9 cellular contexts compared by ENCODE assay signal in genomic region chr2:8582850-8583399, GRCh38.
DNase-seq lines count a peak whose midpoint lies in the region; ATAC-seq and TF ChIP-seq lines count a peak whose summit lies in the region.
"Had no signal": no experiment of that assay in that cellular context is flagged by ENCODE, and none has a peak within 500 bp of the region (broad histone marks: within the 10 kb centered on the region; RNA-seq: fewer than 3 reads in every experiment).

No MANE protein-coding gene starts in this region.

- no peaks in the 10 kb centered on the region for H3K36me3 Mint-ChIP-seq in activated CD4-positive, alpha-beta T cell treated with anti-CD3 and anti-CD28 coated beads, Interleukin-2, amount 10 ng/mL, durations not matched to agents 7 days and 5 days (ENCODE audit: low read depth)
- H3K36me3 Mint-ChIP-seq in chondrocyte (ENCODE audit: low read depth), result no peaks in the 10 kb centered on the region

- CTCF ChIA-PET in activated CD4-positive, alpha-beta T cell treated with anti-CD3 and anti-CD28 coated beads, Interleukin-2, amount 10 ng/mL, durations not matched to agents 7 days and 5 days (lab: Charles Lee), result interaction anchor here (1.2 kb wide), 1 partner anchor 9 kb away, joined by 3 read pairs; no protein-coding TSS in a partner anchor

- H3K9me3 ChIP-seq in muscle layer of colon (ENCODE audit: low read length) (no peaks in the 10 kb centered on the region), tibial artery (no peaks in the 10 kb centered on the region)

- intact Hi-C loops in tibial artery (cut with DNase I; ENCODE audit: low total_unique reads), result no loop called here

- peaks cover 37% of the 10 kb centered on the region for H3K4me1 Mint-ChIP-seq in activated CD4-positive, alpha-beta T cell treated with anti-CD3 and anti-CD28 coated beads, Interleukin-2, amount 10 ng/mL, durations not matched to agents 7 days and 5 days
- peaks cover 4% of the 10 kb centered on the region for H3K4me1 Mint-ChIP-seq in chondrocyte (ENCODE audit: low read depth)

- TF ChIP-seq CTCF in chondrocyte (IDR thresholded peaks at IDR 0.05) (no peak), tibial artery (IDR thresholded peaks at IDR 0.05) (no peak)

- H3K27me3 ChIP-seq in muscle layer of colon (ENCODE audit: control insufficient read depth in 1 of 2, insufficient read depth in 2 of 2, low read length in 2 of 2) (no peaks in the 10 kb centered on the region), tibial artery (no peaks in the 10 kb centered on the region)

- ATAC-seq in GM18520 (IDR thresholded peaks at IDR 0.05; ENCODE audit: unreplicated experiment), result no peak
- no peak for ATAC-seq in GM21619 (IDR thresholded peaks at IDR 0.05; ENCODE audit: unreplicated experiment)

- no peak overlapping the region for H3K4me3 Mint-ChIP-seq in activated CD4-positive, alpha-beta T cell treated with anti-CD3 and anti-CD28 coated beads, Interleukin-2, amount 10 ng/mL, durations not matched to agents 7 days and 5 days
- no peak overlapping the region for H3K4me3 Mint-ChIP-seq in chondrocyte (ENCODE audit: unreplicated experiment)

- no peaks in the 10 kb centered on the region for H3K9me3 Mint-ChIP-seq in activated CD4-positive, alpha-beta T cell treated with anti-CD3 and anti-CD28 coated beads, Interleukin-2, amount 10 ng/mL, durations not matched to agents 7 days and 5 days
- no peaks in the 10 kb centered on the region for H3K9me3 Mint-ChIP-seq in chondrocyte (ENCODE audit: low read depth)

- H3K27ac ChIP-seq in muscle layer of colon (ENCODE audit: low read depth, low read length) (peak overlapping the region; percentile 7), tibial artery (peak overlapping the region; percentile 45 to 61)

- peaks cover 5% of the 10 kb centered on the region for H3K4me1 ChIP-seq in muscle layer of colon (ENCODE audit: insufficient read depth, low read length)
- peaks cover 0 to 17% (median 12%) of the 10 kb centered on the region in 4 donors for H3K4me1 ChIP-seq in tibial artery

- peaks cover 2% of the 10 kb centered on the region for H3K27me3 Mint-ChIP-seq in activated CD4-positive, alpha-beta T cell treated with anti-CD3 and anti-CD28 coated beads, Interleukin-2, amount 10 ng/mL, durations not matched to agents 7 days and 5 days
- H3K27me3 Mint-ChIP-seq in chondrocyte (ENCODE audit: low read depth), result peaks cover 6% of the 10 kb centered on the region

- H3K36me3 ChIP-seq in muscle layer of colon (ENCODE audit: insufficient read depth, low read length), result no peaks in the 10 kb centered on the region
- H3K36me3 ChIP-seq in tibial artery, result no peaks in the 10 kb centered on the region

- H3K9ac ChIP-seq in muscle layer of colon (ENCODE audit: low read length), result no peak overlapping the region

- no peak for DNase-seq in activated CD4-positive, alpha-beta T cell treated with anti-CD3 and anti-CD28 coated beads, Interleukin-2, amount 10 ng/mL, durations not matched to agents 7 days and 5 days
- no peak for DNase-seq in activated CD4-positive, alpha-beta T cell treated with anti-CD3 and anti-CD28 coated beads for 1 hour
- peak; percentile 86 for DNase-seq in chondrocyte (ENCODE audit: low spot score)
- no peak for DNase-seq in tibial artery
- DNase-seq in NOMO-1 treated with DMSO at 0.1 percent for 48 hours (lab: John Stamatoyannopoulos, UW; ENCODE audit: unreplicated experiment), result no peak
- DNase-seq: NCI-H2081 treated with DMSO at 0.1 percent for 48 hours had no signal

- peak overlapping the region in 1 of 2 donors; percentile 9 for H3K4me3 ChIP-seq in muscle layer of colon (ENCODE audit: low read depth in 1 of 2, low read length in 2 of 2)
- H3K4me3 ChIP-seq in tibial artery, result peak overlapping the region in 1 of 2 donors; percentile 36

- POLR2A ChIA-PET in activated CD4-positive, alpha-beta T cell treated with anti-CD3 and anti-CD28 coated beads, Interleukin-2, amount 10 ng/mL, durations not matched to agents 7 days and 5 days (lab: Charles Lee), result no interaction called here

- H3K27ac Mint-ChIP-seq in activated CD4-positive, alpha-beta T cell treated with anti-CD3 and anti-CD28 coated beads, Interleukin-2, amount 10 ng/mL, durations not matched to agents 7 days and 5 days, result peak overlapping the region; percentile 46
- no peak overlapping the region for H3K27ac Mint-ChIP-seq in chondrocyte (ENCODE audit: unreplicated experiment)
